ENCODE assay signal across 1 cellular context in genomic region chr10:24722676-24723385, GRCh38.
TF ChIP-seq lines count a peak whose summit lies in the region.

No MANE protein-coding gene starts in this region.

TF ChIP-seq in A549, 52 proteins besides CTCF, POLR2A, EP300 and RAD21 (continued from another document):
- TF ChIP-seq CHD4 (IDR thresholded peaks at IDR 0.05; ENCODE audit: borderline replicate concordance) = no peak
- no peak for TF ChIP-seq ZNF302 (CRISPR knock-in tag; IDR thresholded peaks at IDR 0.05)
- TF ChIP-seq RNF2 (IDR thresholded peaks at IDR 0.05; ENCODE audit: borderline replicate concordance, low read depth) = no peak
- TF ChIP-seq HOXB5 (CRISPR knock-in tag; IDR thresholded peaks at IDR 0.05) = no peak
- no peak for TF ChIP-seq ZFP36 (IDR thresholded peaks at IDR 0.05; ENCODE audit: borderline replicate concordance, partially characterized antibody)
- 0 out of 2 replicates have a peak, but pooled peaks have one; percentile 25 for TF ChIP-seq TP53 (CRISPR knock-in tag; IDR thresholded peaks at IDR 0.05)
- no peak for TF ChIP-seq GATA3 (IDR thresholded peaks at IDR 0.05; ENCODE audit: borderline replicate concordance)
- no peak for TF ChIP-seq ATOH8 (CRISPR knock-in tag; IDR thresholded peaks at IDR 0.05; ENCODE audit: low read depth)
- no peak for TF ChIP-seq E2F6 (IDR thresholded peaks at IDR 0.05; ENCODE audit: borderline replicate concordance, low read depth)
- no peak for TF ChIP-seq PBX3 (IDR thresholded peaks at IDR 0.05)
- TF ChIP-seq HDAC2 (IDR thresholded peaks at IDR 0.05) = no peak
- no peak for TF ChIP-seq RFX5 (IDR thresholded peaks at IDR 0.05)
- no peak for TF ChIP-seq CBX8 (IDR thresholded peaks at IDR 0.05)
- TF ChIP-seq SMC3 (IDR thresholded peaks at IDR 0.05) = no peak
- TF ChIP-seq SREBF2 (IDR thresholded peaks at IDR 0.05) = no peak
TF ChIP-seq in A549: peak in this region for 6.
